In genomic region chr10:24196426-24197039, GRCh38 we compare ENCODE assay signal across 8 cellular contexts. TPM values are rescaled to one million over a fixed set of nuclear protein-coding genes. Genes with fewer than 3 reads are reported as not detected.
DNase-seq lines count a peak whose midpoint lies in the region; ATAC-seq and TF ChIP-seq lines count a peak whose summit lies in the region.

No MANE protein-coding gene starts in this region.

- 25 to 26% methylated on average over 11 of the region's 11 CpGs for WGBS in tibial nerve, 2 donors

- TF ChIP-seq CTCF in OCI-LY7 (conservative IDR thresholded peaks at IDR 0.05; ENCODE audit: low read length) (peak; percentile 95), fibroblast of the aortic adventitia (IDR thresholded peaks at IDR 0.05; ENCODE audit: insufficient read depth, low read length) (peak; percentile 96), neutrophil (IDR thresholded peaks at IDR 0.05) (peak; percentile 62), tibial nerve (IDR thresholded peaks at IDR 0.05) (peak; percentile 82 to 93 (median 87))

- H3K4me3 ChIP-seq in OCI-LY7 (ENCODE audit: low read depth, low read length, poor library complexity, severe bottlenecking) (no peak overlapping the region), fibroblast of the aortic adventitia (ENCODE audit: low read depth, low read length) (no peak overlapping the region), neutrophil (ENCODE audit: low read depth in 1 of 2, low read length in 1 of 2) (no peak overlapping the region), tibial nerve (no peak overlapping the region)

- H3K9me3 ChIP-seq in OCI-LY7 (ENCODE audit: low read length) (no peaks in the 10 kb centered on the region), neutrophil (no peaks in the 10 kb centered on the region), tibial nerve (no peaks in the 10 kb centered on the region)

- TF ChIP-seq POLR2A in tibial nerve (IDR thresholded peaks at IDR 0.05), result no peak

- H3K4me1 ChIP-seq in OCI-LY7 (ENCODE audit: insufficient read depth, low read length, poor library complexity, severe bottlenecking) (no peaks in the 10 kb centered on the region), neutrophil (ENCODE audit: control insufficient read depth in 1 of 2, insufficient read depth in 1 of 2, low read depth in 1 of 2, low read length in 1 of 2) (no peaks in the 10 kb centered on the region), tibial nerve (peaks cover 0 to 19% (median 0%) of the 10 kb centered on the region in 4 donors)

- CTCF ChIA-PET in OCI-LY7 (lab: Charles Lee; ENCODE audit: unreplicated experiment), result no interaction called here

- H3K27me3 ChIP-seq in neutrophil, result no peaks in the 10 kb centered on the region
- H3K27me3 ChIP-seq in tibial nerve, result no peaks in the 10 kb centered on the region

- no peak overlapping the region for H3K4me2 ChIP-seq in OCI-LY7 (ENCODE audit: low read length)

- no peaks in the 10 kb centered on the region for H3K79me2 ChIP-seq in OCI-LY7 (ENCODE audit: insufficient read depth, low read depth, low read length)

- H2AFZ ChIP-seq in OCI-LY7 (ENCODE audit: low read length), result no peak overlapping the region

- no TSS peak for BruUV-seq in OCI-LY7 (replicated peaks; lab: Mats Ljungman, UMichigan)

- H3K27ac ChIP-seq in OCI-LY7 (ENCODE audit: low read depth, low read length, poor library complexity, severe bottlenecking) (no peak overlapping the region), neutrophil (no peak overlapping the region), tibial nerve (peak overlapping the region in 1 of 4 donors; percentile 74)

- peak in 1 of 2 donors; percentile 30 for TF ChIP-seq EP300 in tibial nerve (IDR thresholded peaks at IDR 0.05)

- ATAC-seq in HG03439 (IDR thresholded peaks at IDR 0.05; ENCODE audit: unreplicated experiment), result peak; percentile 87

- peak; percentile 71 for DNase-seq in CD1c-positive myeloid dendritic cell (ENCODE audit: extremely low spot score)
- peak; percentile 53 for DNase-seq in GM19238 (ENCODE audit: insufficient read length, low spot score)
- peak; percentile 67 for DNase-seq in OCI-LY7 (ENCODE audit: low spot score)
- DNase-seq in activated T-cell treated with anti-CD3 and anti-CD28 coated beads, Interleukin-2, amount 50 U/mL, for 48 hours, result peak; percentile 75 to 76
- peak; percentile 72 for DNase-seq in fibroblast of the aortic adventitia (ENCODE audit: low read depth)
- DNase-seq in tibial nerve (ENCODE audit: low spot score in 2 of 2), result peak; percentile 78 to 92

- POLR2A ChIA-PET in OCI-LY7 (lab: Charles Lee), result no interaction called here

- H3K9me2 ChIP-seq in OCI-LY7 (ENCODE audit: insufficient read depth, low read length), result no peaks in the 10 kb centered on the region

- H3K36me3 ChIP-seq in OCI-LY7 (ENCODE audit: insufficient read depth, low read length), result no peaks in the 10 kb centered on the region
- no peaks in the 10 kb centered on the region for H3K36me3 ChIP-seq in neutrophil
- no peaks in the 10 kb centered on the region for H3K36me3 ChIP-seq in tibial nerve

- intact Hi-C loops in OCI-LY7 (cut with micrococcal nuclease; ENCODE audit: unreplicated experiment), result loop anchor here (2.0 kb wide), 1 partner anchor 1038 kb away; no protein-coding TSS in a partner anchor

- H4K20me1 ChIP-seq in OCI-LY7 (ENCODE audit: insufficient read depth, low read length), result no peaks in the 10 kb centered on the region

RNA-seq across cellular contexts. Expression of gene KIAA1217, which starts 12.4 kb away (rescaled TPM):
- total RNA-seq in OCI-LY7 (2014; rRNA removed; shearing (Covaris generic)), result not detected in 2 replicates
- not detected in 2 replicates for total RNA-seq in OCI-LY7 (2022)
- total RNA-seq in fibroblast of the aortic adventitia (ENCODE audit: low replicate concordance), result 3.6 and 12.5 TPM in 2 replicates
- 10 to 100 TPM; 38.5 to 88.1 (median 58.3) TPM for total RNA-seq in tibial nerve
